ENCODE assay signal across 15 cellular contexts in the genomic region with DNA sequence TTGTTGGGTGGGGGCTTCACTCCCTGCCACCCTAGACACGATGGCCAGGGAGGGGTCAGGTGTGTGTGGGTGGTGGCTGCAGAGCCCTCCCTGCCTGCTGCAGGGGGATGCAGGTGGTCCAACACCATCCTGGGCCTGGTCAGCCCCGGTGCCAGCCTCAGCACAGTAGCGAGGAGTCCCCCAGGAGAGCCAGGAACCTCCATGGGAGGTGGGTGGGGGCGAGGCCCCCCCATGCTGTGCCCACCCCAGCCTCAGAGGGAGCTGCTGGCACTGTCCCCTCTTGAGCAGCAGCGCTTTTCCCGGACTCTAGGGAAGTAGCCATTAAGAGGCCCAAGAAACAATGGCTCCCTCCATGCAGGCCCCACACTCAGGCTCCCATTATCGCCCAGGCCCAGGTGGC. TPM values are rescaled to one million over a fixed set of nuclear protein-coding genes. Genes with fewer than 3 reads are reported as not detected.
"Had no signal": no experiment of that assay in that cellular context is flagged by ENCODE, and none has a peak within 500 bp of the region (broad histone marks: within the 10 kb centered on the region; RNA-seq: fewer than 3 reads in every experiment).

No MANE protein-coding gene starts in this region.

RNA-seq across cellular contexts. Expression of gene TEKT4, which starts 7.3 kb away (rescaled TPM):
- total RNA-seq: activated naive CD4-positive, alpha-beta T cell treated with anti-CD3 and anti-CD28 coated beads for 36 hours; activated naive CD4-positive, alpha-beta T cell treated with anti-CD3 and anti-CD28 coated beads, Interleukin-2, amount 50 U/mL, for 72 hours; activated naive CD8-positive, alpha-beta T cell treated with anti-CD3 and anti-CD28 coated beads for 36 hours; activated naive CD8-positive, alpha-beta T cell treated with anti-CD3 and anti-CD28 coated beads, Interleukin-2, amount 10 ng/mL, durations not matched to agents 7 days and 5 days; activated T-cell treated with anti-CD3 and anti-CD28 coated beads, Interleukin-2, amount 50 U/mL, for 4 hours; activated T-cell treated with anti-CD3 and anti-CD28 coated beads, Interleukin-2, amount 50 U/mL, for 72 hours; activated T-helper 17 cell treated with anti-CD3 and anti-CD28 coated beads, Interleukin-2, amount 50 U/mL, for 72 hours; aorta; ascending aorta; astrocyte; body of pancreas; breast epithelium; cardiac muscle cell had no signal
- polyA plus RNA-seq: adipose tissue, adrenal gland, aorta, cardiac muscle cell had no signal
